8 cellular contexts compared by ENCODE assay signal in the genomic region with DNA sequence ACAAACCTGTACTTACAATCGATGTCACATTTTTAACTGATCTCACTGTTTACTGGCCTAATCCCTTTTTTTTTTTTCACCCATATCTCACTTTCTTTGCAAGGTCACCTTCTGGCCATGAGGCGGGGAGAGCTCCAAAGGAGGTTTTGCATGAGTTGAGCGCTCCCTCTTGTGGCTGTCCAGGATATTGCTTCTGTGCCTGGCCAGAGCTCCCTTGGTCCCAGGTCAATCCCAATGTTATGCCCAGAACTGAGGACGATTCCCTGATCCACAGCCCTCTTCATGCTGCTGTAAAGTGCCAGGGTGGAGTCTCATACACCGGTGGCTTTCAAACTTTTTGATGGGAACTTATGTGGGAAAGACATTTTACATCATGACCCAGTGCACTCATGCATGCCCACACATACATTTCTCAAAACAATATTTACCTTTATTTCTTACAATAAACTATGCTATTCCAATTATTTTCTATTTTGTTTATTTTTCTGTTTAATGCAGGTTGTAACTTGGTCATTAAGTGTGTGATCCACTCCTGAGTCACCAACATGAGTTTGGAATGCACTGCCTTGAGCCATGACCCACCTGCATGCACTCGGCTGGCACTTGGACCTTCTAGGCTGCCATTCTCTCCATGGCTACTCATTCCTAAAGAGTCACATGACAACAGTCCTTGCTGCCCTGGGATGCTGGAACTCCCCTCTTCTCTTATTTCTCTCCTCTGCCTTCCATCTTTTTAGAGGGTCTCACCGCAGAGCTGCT.
DNase-seq lines count a peak whose midpoint lies in the region; ATAC-seq, FAIRE-seq and TF ChIP-seq lines count a peak whose summit lies in the region.

No MANE protein-coding gene starts in this region.

- no peaks in the 10 kb centered on the region for H3K79me2 ChIP-seq in OCI-LY3 (ENCODE audit: low read length)

- H3K9me3 Mint-ChIP-seq in nephron, result no peaks in the 10 kb centered on the region

- H3K36me3 Mint-ChIP-seq in nephron (ENCODE audit: low read depth), result no peaks in the 10 kb centered on the region

- peak; percentile 95 for TF ChIP-seq CTCF in OCI-LY3 (IDR thresholded peaks at IDR 0.05; ENCODE audit: low read depth, low read length)
- peak; percentile 91 for TF ChIP-seq CTCF in nephron (IDR thresholded peaks at IDR 0.05; ENCODE audit: unreplicated experiment in 3 of 3)

- H2AFZ ChIP-seq in OCI-LY3 (ENCODE audit: low read depth, low read length), result no peak overlapping the region

- H3K9ac ChIP-seq in OCI-LY3 (ENCODE audit: low read length), result no peak overlapping the region

- H3K4me3 ChIP-seq in OCI-LY3 (ENCODE audit: low read length), result no peak overlapping the region

- no peaks in the 10 kb centered on the region for H4K20me1 ChIP-seq in OCI-LY3 (ENCODE audit: insufficient read depth, low read length)

- H3K27me3 Mint-ChIP-seq in nephron (ENCODE audit: low read depth), result peaks cover 20% of the 10 kb centered on the region

- H3K27me3 ChIP-seq in OCI-LY3 (ENCODE audit: low read depth, low read length), result peaks cover 51% of the 10 kb centered on the region

- no peaks in the 10 kb centered on the region for H3K9me3 ChIP-seq in OCI-LY3 (ENCODE audit: insufficient read depth, low read length)

- H3K27ac Mint-ChIP-seq in nephron, result peak overlapping the region in 1 of 3 experiments; percentile 10

- peak overlapping the region; percentile 51 for H3K4me2 ChIP-seq in OCI-LY3 (ENCODE audit: low read length)

- H3K27ac ChIP-seq in OCI-LY3 (ENCODE audit: low read length), result no peak overlapping the region

- peak; percentile 19 for FAIRE-seq in A204.1 (lab: Jason Lieb, UNC)

- DNase-seq in HuH-7.5 (ENCODE audit: low spot score) (peak; percentile 61), activated T-cell treated with anti-CD3 and anti-CD28 coated beads for 24 hours (ENCODE audit: low read depth) (peak; percentile 51), fibroblast of gingiva (ENCODE audit: low read depth) (peak; percentile 63)
- DNase-seq in stimulated activated naive CD4-positive, alpha-beta T cell treated with Interleukin-2 at 50 U/mL for 16 hours (lab: John Stamatoyannopoulos, UW), result peak; percentile 55

- no peak overlapping the region for H3K4me3 Mint-ChIP-seq in nephron

- H3K4me1 Mint-ChIP-seq in nephron, result peaks cover 11% of the 10 kb centered on the region

- H3K36me3 ChIP-seq in OCI-LY3 (replicated peaks; ENCODE audit: low read depth, low read length), result no peaks in the 10 kb centered on the region

- H3K4me1 ChIP-seq in OCI-LY3 (ENCODE audit: low read length), result peaks cover 9% of the 10 kb centered on the region

- ATAC-seq in GM18868 (IDR thresholded peaks at IDR 0.05; ENCODE audit: unreplicated experiment), result peak; percentile 64
